In the genomic region with DNA sequence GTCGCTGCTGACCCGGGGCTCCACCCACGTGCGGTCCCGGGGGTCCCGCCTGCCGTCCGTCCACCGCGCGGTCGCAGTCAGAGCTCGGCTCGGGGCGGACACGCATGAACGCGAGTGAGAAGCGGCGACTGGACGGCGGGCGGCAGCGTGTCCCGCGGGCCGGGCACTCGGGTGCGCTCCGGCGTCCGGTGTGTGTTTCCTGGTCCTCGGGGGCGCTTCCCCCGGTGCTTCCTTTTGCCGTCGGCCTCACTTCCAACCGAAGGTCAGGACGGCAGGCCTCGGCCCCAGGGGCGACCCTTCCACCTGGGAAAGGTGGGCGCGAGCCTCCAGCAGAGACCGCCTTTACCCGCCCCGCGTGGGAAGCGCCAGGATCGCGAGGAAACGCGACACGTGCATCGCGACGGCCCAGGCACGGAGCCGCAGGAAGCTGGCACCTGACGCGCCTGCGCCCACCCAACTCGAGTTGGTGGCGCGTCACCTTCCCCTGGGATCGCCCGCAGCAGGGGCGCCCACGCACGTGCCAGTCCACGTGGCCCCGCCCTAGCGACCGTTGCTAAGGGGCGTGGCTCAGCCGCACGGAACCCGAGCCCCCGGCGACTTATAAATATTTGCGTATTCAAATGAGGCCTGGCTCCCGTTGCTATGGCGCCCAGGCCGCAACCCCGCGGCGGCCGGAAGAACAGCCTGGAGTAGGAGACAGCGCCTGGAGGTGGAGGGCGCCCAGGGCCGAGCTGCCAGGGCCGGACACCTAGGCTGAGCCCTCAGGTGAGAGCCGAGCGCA, we compare ENCODE assay signal across 8 cellular contexts. TPM values are rescaled to one million over a fixed set of nuclear protein-coding genes. Genes with fewer than 3 reads are reported as not detected.
DNase-seq lines count a peak whose midpoint lies in the region; ATAC-seq and TF ChIP-seq lines count a peak whose summit lies in the region.

A gene with protein sequence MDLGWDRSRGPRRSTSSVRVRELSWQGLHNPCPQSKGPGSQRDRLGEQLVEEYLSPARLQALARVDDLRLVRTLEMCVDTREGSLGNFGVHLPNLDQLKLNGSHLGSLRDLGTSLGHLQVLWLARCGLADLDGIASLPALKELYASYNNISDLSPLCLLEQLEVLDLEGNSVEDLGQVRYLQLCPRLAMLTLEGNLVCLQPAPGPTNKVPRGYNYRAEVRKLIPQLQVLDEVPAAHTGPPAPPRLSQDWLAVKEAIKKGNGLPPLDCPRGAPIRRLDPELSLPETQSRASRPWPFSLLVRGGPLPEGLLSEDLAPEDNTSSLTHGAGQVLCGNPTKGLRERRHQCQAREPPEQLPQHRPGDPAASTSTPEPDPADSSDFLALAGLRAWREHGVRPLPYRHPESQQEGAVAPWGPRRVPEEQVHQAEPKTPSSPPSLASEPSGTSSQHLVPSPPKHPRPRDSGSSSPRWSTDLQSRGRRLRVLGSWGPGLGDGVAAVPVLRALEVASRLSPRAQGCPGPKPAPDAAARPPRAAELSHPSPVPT (plus strand): TSS at position 687 of the 781 bp plus-strand sequence. CDS start 3,158 bp downstream, outside the sequence.

- peaks cover 22% of the 10 kb centered on the region for H3K27me3 Mint-ChIP-seq in WTC11 (ENCODE audit: low read depth)

- peak within 1 kb of the TSS; percentile 18 to 34 for H3K4me3 ChIP-seq in cardiac fibroblast (replicated peaks in 1 of 2; ENCODE audit: low read depth in 2 of 2, low read length in 2 of 2)
- peak within 1 kb of the TSS; percentile 60 for H3K4me3 ChIP-seq in kidney epithelial cell (ENCODE audit: low read depth, low read length)

- H3K4me1 Mint-ChIP-seq in WTC11: no peaks in the 10 kb centered on the region

- H3K36me3 Mint-ChIP-seq in WTC11: peaks cover 3% of the 10 kb centered on the region; the same call in 1 of the 2 replicates

- in situ Hi-C loops in GM13977 (cut with MboI; ENCODE audit: low pct_unique_long_range_greater_than_20kb, low sequenced_read_pairs, unreplicated experiment): no loop called here

- ATAC-seq in HG02852 (IDR thresholded peaks at IDR 0.05; ENCODE audit: unreplicated experiment): peak; percentile 54
- peak; percentile 36 for ATAC-seq in WTC11

- peak within 1 kb of the TSS; percentile 87 for H3K4me3 Mint-ChIP-seq in WTC11

- peak; percentile 99 for DNase-seq in GM13977 (ENCODE audit: low spot score)
- DNase-seq in NCI-H2029 treated with DMSO at 0.1 percent for 48 hours (lab: John Stamatoyannopoulos, UW): peak; percentile 63
- DNase-seq in WTC11 (ENCODE audit: low spot score): peak; percentile 87
- peak; percentile 76 to 86 for DNase-seq in cardiac fibroblast (ENCODE audit: low read depth in 2 of 2)
- peak; percentile 49 for DNase-seq in kidney epithelial cell (ENCODE audit: low read depth)
- DNase-seq in stimulated activated CD4-positive, alpha-beta T cell treated with anti-CD3 and anti-CD28 coated beads, Interleukin-2, amount 100 ng/mL, for 24 hours: peak; percentile 89 to 94
- no peak for DNase-seq in midbrain (lab: John Stamatoyannopoulos, UW)

- no peak within 1 kb of the TSS for H3K27ac Mint-ChIP-seq in WTC11

- H3K27me3 ChIP-seq in kidney epithelial cell (ENCODE audit: control insufficient read depth, insufficient read depth, low read length): no peaks in the 10 kb centered on the region

- no peaks in the 10 kb centered on the region for H3K9me3 Mint-ChIP-seq in WTC11

- CTCF ChIA-PET in WTC11 (lab: Charles Lee): interaction anchor here (1.7 to 3.1 kb wide), 2 partner anchors 18 kb away, joined by 7 to 22 read pairs; no protein-coding TSS in a partner anchor

- POLR2A ChIA-PET in WTC11 (lab: Charles Lee): interaction anchor here (0.5 to 1.6 kb wide), 2 partner anchors 17 to 143 kb away, joined by 3 to 5 read pairs; a partner anchor contains a TSS

- H3K36me3 ChIP-seq in kidney epithelial cell (ENCODE audit: control insufficient read depth, insufficient read depth, low read length): no peaks in the 10 kb centered on the region

- no peak for TF ChIP-seq CTCF in GM13977 (IDR thresholded peaks at IDR 0.05; ENCODE audit: extremely low read depth, insufficient read depth, missing control alignments)
- no peak for TF ChIP-seq CTCF in WTC11 (IDR thresholded peaks at IDR 0.05)
- TF ChIP-seq CTCF in cardiac fibroblast (IDR thresholded peaks at IDR 0.05; ENCODE audit: low read depth, low read length): no peak
- TF ChIP-seq CTCF in kidney epithelial cell (IDR thresholded peaks at IDR 0.05; ENCODE audit: insufficient read depth, low read length, poor library complexity, severe bottlenecking): no peak

TF ChIP-seq in WTC11, 78 proteins besides CTCF, POLR2A, EP300 and RAD21 (continues in another document):
- 0 out of 2 replicates have a peak, but pooled peaks have one; percentile 14 for TF ChIP-seq TEAD1 (CRISPR knock-in tag; IDR thresholded peaks at IDR 0.05)
- TF ChIP-seq, protein P1, sequence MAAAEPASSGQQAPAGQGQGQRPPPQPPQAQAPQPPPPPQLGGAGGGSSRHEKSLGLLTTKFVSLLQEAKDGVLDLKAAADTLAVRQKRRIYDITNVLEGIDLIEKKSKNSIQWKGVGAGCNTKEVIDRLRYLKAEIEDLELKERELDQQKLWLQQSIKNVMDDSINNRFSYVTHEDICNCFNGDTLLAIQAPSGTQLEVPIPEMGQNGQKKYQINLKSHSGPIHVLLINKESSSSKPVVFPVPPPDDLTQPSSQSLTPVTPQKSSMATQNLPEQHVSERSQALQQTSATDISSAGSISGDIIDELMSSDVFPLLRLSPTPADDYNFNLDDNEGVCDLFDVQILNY (CRISPR knock-in tag; IDR thresholded peaks at IDR 0.05): 0 out of 2 replicates have a peak, but pooled peaks have one; percentile 25
- 0 out of 2 replicates have a peak, but pooled peaks have one; percentile 32 for TF ChIP-seq CREM (CRISPR knock-in tag; IDR thresholded peaks at IDR 0.05)
- 0 out of 2 replicates have a peak, but pooled peaks have one; percentile 58 for TF ChIP-seq NR3C1 (CRISPR knock-in tag; conservative IDR thresholded peaks at IDR 0.05; ENCODE audit: low read depth)
- TF ChIP-seq, protein P2, sequence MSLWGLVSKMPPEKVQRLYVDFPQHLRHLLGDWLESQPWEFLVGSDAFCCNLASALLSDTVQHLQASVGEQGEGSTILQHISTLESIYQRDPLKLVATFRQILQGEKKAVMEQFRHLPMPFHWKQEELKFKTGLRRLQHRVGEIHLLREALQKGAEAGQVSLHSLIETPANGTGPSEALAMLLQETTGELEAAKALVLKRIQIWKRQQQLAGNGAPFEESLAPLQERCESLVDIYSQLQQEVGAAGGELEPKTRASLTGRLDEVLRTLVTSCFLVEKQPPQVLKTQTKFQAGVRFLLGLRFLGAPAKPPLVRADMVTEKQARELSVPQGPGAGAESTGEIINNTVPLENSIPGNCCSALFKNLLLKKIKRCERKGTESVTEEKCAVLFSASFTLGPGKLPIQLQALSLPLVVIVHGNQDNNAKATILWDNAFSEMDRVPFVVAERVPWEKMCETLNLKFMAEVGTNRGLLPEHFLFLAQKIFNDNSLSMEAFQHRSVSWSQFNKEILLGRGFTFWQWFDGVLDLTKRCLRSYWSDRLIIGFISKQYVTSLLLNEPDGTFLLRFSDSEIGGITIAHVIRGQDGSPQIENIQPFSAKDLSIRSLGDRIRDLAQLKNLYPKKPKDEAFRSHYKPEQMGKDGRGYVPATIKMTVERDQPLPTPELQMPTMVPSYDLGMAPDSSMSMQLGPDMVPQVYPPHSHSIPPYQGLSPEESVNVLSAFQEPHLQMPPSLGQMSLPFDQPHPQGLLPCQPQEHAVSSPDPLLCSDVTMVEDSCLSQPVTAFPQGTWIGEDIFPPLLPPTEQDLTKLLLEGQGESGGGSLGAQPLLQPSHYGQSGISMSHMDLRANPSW (CRISPR knock-in tag; conservative IDR thresholded peaks at IDR 0.05; ENCODE audit: low read depth): 0 out of 2 replicates have a peak, but pooled peaks have one; percentile 70
- peak; percentile 60; the same call in 1 of the 2 replicates for TF ChIP-seq CREB1 (CRISPR knock-in tag; IDR thresholded peaks at IDR 0.05)
- TF ChIP-seq EMX1 (CRISPR knock-in tag; IDR thresholded peaks at IDR 0.05): 0 out of 2 replicates have a peak, but pooled peaks have one; percentile 8
- TF ChIP-seq, protein P3, sequence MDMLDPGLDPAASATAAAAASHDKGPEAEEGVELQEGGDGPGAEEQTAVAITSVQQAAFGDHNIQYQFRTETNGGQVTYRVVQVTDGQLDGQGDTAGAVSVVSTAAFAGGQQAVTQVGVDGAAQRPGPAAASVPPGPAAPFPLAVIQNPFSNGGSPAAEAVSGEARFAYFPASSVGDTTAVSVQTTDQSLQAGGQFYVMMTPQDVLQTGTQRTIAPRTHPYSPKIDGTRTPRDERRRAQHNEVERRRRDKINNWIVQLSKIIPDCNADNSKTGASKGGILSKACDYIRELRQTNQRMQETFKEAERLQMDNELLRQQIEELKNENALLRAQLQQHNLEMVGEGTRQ (CRISPR knock-in tag; IDR thresholded peaks at IDR 0.05): peak; percentile 89
- no peak for TF ChIP-seq FOXP1 (CRISPR knock-in tag; IDR thresholded peaks at IDR 0.05; ENCODE audit: borderline replicate concordance)
- 0 out of 2 replicates have a peak, but pooled peaks have one; percentile 66 for TF ChIP-seq ZNF138 (CRISPR knock-in tag; conservative IDR thresholded peaks at IDR 0.05)
- TF ChIP-seq, protein P4, sequence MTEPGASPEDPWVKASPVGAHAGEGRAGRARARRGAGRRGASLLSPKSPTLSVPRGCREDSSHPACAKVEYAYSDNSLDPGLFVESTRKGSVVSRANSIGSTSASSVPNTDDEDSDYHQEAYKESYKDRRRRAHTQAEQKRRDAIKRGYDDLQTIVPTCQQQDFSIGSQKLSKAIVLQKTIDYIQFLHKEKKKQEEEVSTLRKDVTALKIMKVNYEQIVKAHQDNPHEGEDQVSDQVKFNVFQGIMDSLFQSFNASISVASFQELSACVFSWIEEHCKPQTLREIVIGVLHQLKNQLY (CRISPR knock-in tag; IDR thresholded peaks at IDR 0.05): no peak; the same call in 1 of the 2 replicates

RNA-seq across cellular contexts. Expression of the gene that starts here (rescaled TPM):
- 2.3 to 3.4 TPM (median 2.5 TPM) in 3 replicates for total RNA-seq in WTC11 (2021)
- 1.6 and 1.9 TPM in 2 replicates for total RNA-seq in kidney epithelial cell
